9 cellular contexts compared by ENCODE assay signal in the genomic region with DNA sequence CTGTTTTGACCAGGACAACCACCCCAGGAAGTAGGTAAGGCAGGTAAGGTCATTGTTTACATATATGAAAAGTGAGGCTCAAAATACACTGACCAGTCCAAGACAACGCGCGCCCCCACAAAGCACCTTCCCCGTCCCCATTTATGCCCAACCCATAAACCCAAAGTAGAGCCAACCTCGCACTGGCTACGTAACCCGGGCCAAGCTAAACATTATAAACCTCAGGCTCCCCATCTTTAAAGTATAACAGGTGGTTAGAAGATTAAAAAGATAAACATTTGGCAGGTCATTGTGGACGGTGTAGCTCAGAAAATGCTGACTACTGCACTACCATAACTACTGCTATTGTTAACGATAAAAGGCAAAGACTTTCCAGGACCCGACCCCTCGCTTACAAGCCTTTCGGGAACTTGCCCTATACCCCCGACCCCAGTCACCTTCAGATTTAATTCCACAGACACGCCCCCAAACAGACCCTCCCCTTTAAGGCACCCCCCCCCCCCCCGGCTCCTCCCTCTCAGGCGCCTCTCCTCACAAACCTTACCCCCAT. TPM values are rescaled to one million over a fixed set of nuclear protein-coding genes. Genes with fewer than 3 reads are reported as not detected.
A peak's percentile ranks its signal among the peaks of the same experiment; 100 is the strongest.
DNase-seq lines count a peak whose midpoint lies in the region; ATAC-seq and TF ChIP-seq lines count a peak whose summit lies in the region.
"Had no signal": no experiment of that assay in that cellular context is flagged by ENCODE, and none has a peak within 500 bp of the region (broad histone marks: within the 10 kb centered on the region; RNA-seq: fewer than 3 reads in every experiment).

No MANE protein-coding gene starts in this region.

- H3K36me3 ChIP-seq in BLaER1 = peaks cover 17% of the 10 kb centered on the region
- H3K36me3 ChIP-seq in right atrium auricular region = no peaks in the 10 kb centered on the region
- H3K36me3 ChIP-seq in gastrocnemius medialis = no peaks in the 10 kb centered on the region

- H3K9me3 ChIP-seq in BLaER1 (no peaks in the 10 kb centered on the region), right atrium auricular region (no peaks in the 10 kb centered on the region), gastrocnemius medialis (no peaks in the 10 kb centered on the region)

- H3K4me1 ChIP-seq in BLaER1 = peaks cover 53% of the 10 kb centered on the region
- H3K4me1 ChIP-seq in right atrium auricular region = peaks cover 0 to 24% of the 10 kb centered on the region in 2 donors
- H3K4me1 ChIP-seq in gastrocnemius medialis = peaks cover 14 to 19% of the 10 kb centered on the region in 2 donors

- intact Hi-C loops in gastrocnemius medialis (cut with DNase I; ENCODE audit: low total_unique reads) = loop anchor here (1.0 kb wide), 4 partner anchors 23 to 152 kb away; a partner anchor contains a TSS

- H4K20me1 ChIP-seq in BLaER1 = peaks cover 36% of the 10 kb centered on the region

- peaks cover 30% of the 10 kb centered on the region for H3K36me3 Mint-ChIP-seq in activated CD8-positive, alpha-beta T cell treated with anti-CD3 and anti-CD28 coated beads, Interleukin-2, amount 10 ng/mL, durations not matched to agents 7 days and 5 days (ENCODE audit: low read depth)

- no peaks in the 10 kb centered on the region for H3K27me3 ChIP-seq in BLaER1
- no peaks in the 10 kb centered on the region for H3K27me3 ChIP-seq in right atrium auricular region
- no peaks in the 10 kb centered on the region for H3K27me3 ChIP-seq in gastrocnemius medialis

- CTCF ChIA-PET in activated CD8-positive, alpha-beta T cell treated with anti-CD3 and anti-CD28 coated beads, Interleukin-2, amount 10 ng/mL, durations not matched to agents 7 days and 5 days (lab: Charles Lee) = interaction anchor here (0.6 kb wide), 1 partner anchor 64 kb away, joined by 3 read pairs; no protein-coding TSS in a partner anchor

- POLR2A ChIA-PET in activated CD8-positive, alpha-beta T cell treated with anti-CD3 and anti-CD28 coated beads, Interleukin-2, amount 10 ng/mL, durations not matched to agents 7 days and 5 days (lab: Charles Lee) = interaction anchor here (0.6 to 3.2 kb wide), 2 partner anchors 9 to 40 kb away, joined by 3 to 18 read pairs; no protein-coding TSS in a partner anchor

- peak; percentile 26 for ATAC-seq in HG02970 (IDR thresholded peaks at IDR 0.05; ENCODE audit: low FRiP score, unreplicated experiment)
- peak; percentile 0 for ATAC-seq in activated CD8-positive, alpha-beta T cell treated with anti-CD3 and anti-CD28 coated beads, Interleukin-2, amount 10 ng/mL, durations not matched to agents 7 days and 5 days
- ATAC-seq in gastrocnemius medialis = peak; percentile 47 to 68
- ATAC-seq in GM18511 (IDR thresholded peaks at IDR 0.05; ENCODE audit: unreplicated experiment) = no peak

- H3K9ac ChIP-seq in BLaER1 = peak overlapping the region; percentile 86

- H3K4me3 ChIP-seq in BLaER1 (peak overlapping the region; percentile 81), right atrium auricular region (peak overlapping the region; percentile 76), gastrocnemius medialis (peak overlapping the region; percentile 69 to 96 (median 93))

- H3K4me1 Mint-ChIP-seq in activated CD8-positive, alpha-beta T cell treated with anti-CD3 and anti-CD28 coated beads, Interleukin-2, amount 10 ng/mL, durations not matched to agents 7 days and 5 days (ENCODE audit: low read depth) = peaks cover 51% of the 10 kb centered on the region

- no peak for TF ChIP-seq POLR2A in gastrocnemius medialis (IDR thresholded peaks at IDR 0.05)

- DNase-seq in activated CD8-positive, alpha-beta T cell treated with anti-CD3 and anti-CD28 coated beads, Interleukin-2, amount 10 ng/mL, durations not matched to agents 7 days and 5 days = no peak
- DNase-seq in right atrium auricular region (ENCODE audit: low spot score) = no peak
- DNase-seq in gastrocnemius medialis = peak in 1 of 2 donors; percentile 18
- DNase-seq in stimulated activated CD4-positive, alpha-beta T cell treated with anti-CD3 and anti-CD28 coated beads, Interleukin-2, amount 100 ng/mL, for 48 hours = no peak
- no peak for DNase-seq in stimulated activated CD4-positive, alpha-beta T cell treated with anti-CD3 and anti-CD28 coated beads, Interleukin-4, amount 100 ng/mL, for 1 hour

- peak overlapping the region; percentile 91 for H3K4me2 ChIP-seq in BLaER1

- peak overlapping the region; percentile 97 for H3K4me3 Mint-ChIP-seq in activated CD8-positive, alpha-beta T cell treated with anti-CD3 and anti-CD28 coated beads, Interleukin-2, amount 10 ng/mL, durations not matched to agents 7 days and 5 days

- in situ Hi-C loops in gastrocnemius medialis (cut with MboI; ENCODE audit: low sequenced_read_pairs in 4 of 4) = loop anchor here in 3 of 4 donors (5.0 kb wide), 2 partner anchors 38 to 43 kb away; no protein-coding TSS in a partner anchor

- H3K27ac ChIP-seq in BLaER1 (peak overlapping the region; percentile 83; the same call in 1 of the 2 replicates), right atrium auricular region (peak overlapping the region; percentile 94 to 96), gastrocnemius medialis (peak overlapping the region; percentile 87 to 98 (median 94))

- H3K27ac Mint-ChIP-seq in activated CD8-positive, alpha-beta T cell treated with anti-CD3 and anti-CD28 coated beads, Interleukin-2, amount 10 ng/mL, durations not matched to agents 7 days and 5 days = peak overlapping the region; percentile 94

- TF ChIP-seq CTCF in right atrium auricular region (IDR thresholded peaks at IDR 0.05) (no peak), gastrocnemius medialis (IDR thresholded peaks at IDR 0.05 in 4 of 5, conservative IDR thresholded peaks at IDR 0.05 in 1 of 5) (no peak)

- no peaks in the 10 kb centered on the region for H3K27me3 Mint-ChIP-seq in activated CD8-positive, alpha-beta T cell treated with anti-CD3 and anti-CD28 coated beads, Interleukin-2, amount 10 ng/mL, durations not matched to agents 7 days and 5 days (ENCODE audit: low read depth)

- H3K9me3 Mint-ChIP-seq in activated CD8-positive, alpha-beta T cell treated with anti-CD3 and anti-CD28 coated beads, Interleukin-2, amount 10 ng/mL, durations not matched to agents 7 days and 5 days (ENCODE audit: insufficient read depth) = no peaks in the 10 kb centered on the region

RNA-seq across cellular contexts. Expression of a gene that starts 0.5 kb away (rescaled TPM):
- 100 to 1,000 TPM; 198 to 199 TPM for total RNA-seq in activated CD8-positive, alpha-beta T cell treated with anti-CD3 and anti-CD28 coated beads, Interleukin-2, amount 10 ng/mL, durations not matched to agents 7 days and 5 days
- total RNA-seq in right atrium auricular region (100 to 1,000 TPM; 102 to 130 TPM), gastrocnemius medialis (100 to 1,000 TPM; 163 to 272 (median 202) TPM)

RNA-seq across cellular contexts. Expression of a gene that starts 0.8 kb away (rescaled TPM):
- total RNA-seq in activated CD8-positive, alpha-beta T cell treated with anti-CD3 and anti-CD28 coated beads, Interleukin-2, amount 10 ng/mL, durations not matched to agents 7 days and 5 days = 1 to 10 TPM; 6.9 to 7.0 TPM
- total RNA-seq in right atrium auricular region (1 to 10 TPM; 4.0 to 7.6 TPM), gastrocnemius medialis (1 to 10 TPM; 3.6 to 9.5 (median 5.3) TPM)

RNA-seq across cellular contexts. Expression of a gene that starts 23.2 kb away (rescaled TPM):
- 10 to 100 TPM; 72.7 to 77.0 TPM for total RNA-seq in activated CD8-positive, alpha-beta T cell treated with anti-CD3 and anti-CD28 coated beads, Interleukin-2, amount 10 ng/mL, durations not matched to agents 7 days and 5 days
- total RNA-seq in right atrium auricular region = 100 to 1,000 TPM; 103 to 117 TPM
- total RNA-seq in gastrocnemius medialis = 100 to 1,000 TPM in 2 of 4 donors, 10 to 100 TPM in 2; 75.0 to 146 (median 104) TPM

RNA-seq across cellular contexts. Expression of a gene that starts 25.9 kb away (rescaled TPM):
- not detected for total RNA-seq in activated CD8-positive, alpha-beta T cell treated with anti-CD3 and anti-CD28 coated beads, Interleukin-2, amount 10 ng/mL, durations not matched to agents 7 days and 5 days
- total RNA-seq in right atrium auricular region (not detected), gastrocnemius medialis (not detected)
- total RNA-seq: pulmonary artery endothelial cell had no signal

RNA-seq across cellular contexts. Expression of a gene that starts 32.6 kb away (rescaled TPM):
- total RNA-seq in activated CD8-positive, alpha-beta T cell treated with anti-CD3 and anti-CD28 coated beads, Interleukin-2, amount 10 ng/mL, durations not matched to agents 7 days and 5 days = 10 to 100 TPM; 62.9 to 69.5 TPM
- 10 to 100 TPM; 26.4 to 30.0 TPM for total RNA-seq in right atrium auricular region
- 10 to 100 TPM; 21.2 to 39.3 (median 32.4) TPM for total RNA-seq in gastrocnemius medialis
